22 cellular contexts compared by ENCODE assay signal in genomic region chr10:9868499-9868898, GRCh38.
DNase-seq lines count a peak whose midpoint lies in the region; ATAC-seq, FAIRE-seq and TF ChIP-seq lines count a peak whose summit lies in the region.
"Had no signal": no experiment of that assay in that cellular context is flagged by ENCODE, and none has a peak within 500 bp of the region (broad histone marks: within the 10 kb centered on the region; RNA-seq: fewer than 3 reads in every experiment).

No MANE protein-coding gene starts in this region.

- no peak for FAIRE-seq in pancreas (lab: Jason Lieb, UNC)
- FAIRE-seq: D721Med, GM19239, HepG2 had no signal

- H3K4me1 ChIP-seq in pancreas: no peaks in the 10 kb centered on the region
- H3K4me1 ChIP-seq: BLaER1 treated with 17β-estradiol and CSF1 and Interleukin-3, amounts not matched to agents 10 nM and 100 nM; Caco-2 had no signal

- no peak overlapping the region for H3K27ac Mint-ChIP-seq in T-helper 17 cell
- H3K27ac Mint-ChIP-seq: B cell; CD8-positive, alpha-beta T cell; HFFc6 had no signal

- no peak overlapping the region for H3K27ac ChIP-seq in pancreas
- H3K27ac ChIP-seq: BLaER1 treated with 17β-estradiol and CSF1 and Interleukin-3, amounts not matched to agents 10 nM and 100 nM had no signal

- no peaks in the 10 kb centered on the region for H3K36me3 ChIP-seq in pancreas
- H3K36me3 ChIP-seq: BLaER1 treated with 17β-estradiol and CSF1 and Interleukin-3, amounts not matched to agents 10 nM and 100 nM had no signal

- no peak for TF ChIP-seq CTCF in pancreas (IDR thresholded peaks at IDR 0.05)

- intact Hi-C loops in pancreas (cut with DNase I): no loop called here

- DNase-seq in G401 (ENCODE audit: low spot score): peak; percentile 90
- DNase-seq in NCI-H446 treated with DMSO at 0.1 percent for 48 hours (lab: John Stamatoyannopoulos, UW): peak; percentile 96
- peak; percentile 55 to 74 for DNase-seq in cerebellar nuclear complex (lab: John Stamatoyannopoulos, UW)
- DNase-seq in pancreas: peak in 2 of 6 donors; percentile 21 to 28
- DNase-seq in T-helper 17 cell: no peak
- DNase-seq in GF-D8 (lab: John Stamatoyannopoulos, UW): no peak
- DNase-seq: 8988T; Caco-2; CD8-positive, alpha-beta T cell; GDM1; GOT3; H7; HFFc6; KG1 had no signal

- WGBS in pancreas, 2 donors: 25 to 31% methylated on average over 2 of the region's 2 CpGs

- H3K27me3 ChIP-seq in pancreas: no peaks in the 10 kb centered on the region
- H3K27me3 ChIP-seq: BLaER1 treated with 17β-estradiol and CSF1 and Interleukin-3, amounts not matched to agents 10 nM and 100 nM had no signal

- H3K9me3 ChIP-seq in pancreas (no peaks in the 10 kb centered on the region), T-helper 17 cell (ENCODE audit: control insufficient read depth, low read length, poor library complexity, severe bottlenecking) (no peaks in the 10 kb centered on the region)
- H3K9me3 ChIP-seq: BLaER1 treated with 17β-estradiol and CSF1 and Interleukin-3, amounts not matched to agents 10 nM and 100 nM; Caco-2 had no signal

- ATAC-seq in pancreas: peak; percentile 64 to 79 (median 73)
- no peak for ATAC-seq in HG02870 (IDR thresholded peaks at IDR 0.05; ENCODE audit: unreplicated experiment)
- ATAC-seq in GM18861 (IDR thresholded peaks at IDR 0.05; ENCODE audit: unreplicated experiment): no peak
- no peak for ATAC-seq in T-helper 17 cell
- ATAC-seq: CD8-positive, alpha-beta T cell; HCT116; HepG2 had no signal

- in situ Hi-C loops in G401 (cut with HindIII; ENCODE audit: low sequenced_read_pairs): no loop called here

- no peaks in the 10 kb centered on the region for H3K36me3 Mint-ChIP-seq in T-helper 17 cell (ENCODE audit: low read depth)
- H3K36me3 Mint-ChIP-seq: CD8-positive, alpha-beta T cell had no signal

- no peaks in the 10 kb centered on the region for H3K4me1 Mint-ChIP-seq in T-helper 17 cell
- H3K4me1 Mint-ChIP-seq: B cell had no signal

- no peak overlapping the region for H3K4me3 ChIP-seq in pancreas
- H3K4me3 ChIP-seq: BLaER1 treated with 17β-estradiol and CSF1 and Interleukin-3, amounts not matched to agents 10 nM and 100 nM had no signal

- H3K27me3 Mint-ChIP-seq in T-helper 17 cell: peaks cover 17% of the 10 kb centered on the region
- H3K27me3 Mint-ChIP-seq: B cell had no signal

- no peak overlapping the region for H3K4me3 Mint-ChIP-seq in T-helper 17 cell
- H3K4me3 Mint-ChIP-seq: B cell; CD8-positive, alpha-beta T cell; HFFc6 had no signal

Comparison
In these comparisons a context has a peak if more than half of its experiments do, and no peak if none do; other contexts are left out.
1. DNase-seq: peak in G401 (single experiment), NCI-H446 treated with DMSO at 0.1 percent for 48 hours (single experiment) and cerebellar nuclear complex (2 of 2); none in T-helper 17 cell (0 of 3) and GF-D8 (single experiment).
2. ATAC-seq: peak in pancreas (4 of 4); none in HG02870 (single experiment), GM18861 (single experiment) and T-helper 17 cell (single experiment).